Comparison of ENCODE assay signal across 24 cellular contexts in genomic region chr22:22428222-22429098, GRCh38.
A peak's percentile ranks its signal among the peaks of the same experiment; 100 is the strongest.
DNase-seq lines count a peak whose midpoint lies in the region; ATAC-seq, FAIRE-seq and TF ChIP-seq lines count a peak whose summit lies in the region.
"Had no signal": no experiment of that assay in that cellular context is flagged by ENCODE, and none has a peak within 500 bp of the region (broad histone marks: within the 10 kb centered on the region; RNA-seq: fewer than 3 reads in every experiment).

No MANE protein-coding gene starts in this region.

- intact Hi-C loops in heart right ventricle (cut with DNase I) = no loop called here

- H3K27me3 Mint-ChIP-seq in memory B cell = no peaks in the 10 kb centered on the region

- peak; percentile 54 for FAIRE-seq in GM12892 (lab: Jason Lieb, UNC)
- peak; percentile 81 for FAIRE-seq in urothelium cell line (lab: Jason Lieb, UNC)
- FAIRE-seq: A204.1, D721Med, GM19239 had no signal

- H3K4me1 Mint-ChIP-seq in memory B cell = peaks cover 59% of the 10 kb centered on the region
- H3K4me1 Mint-ChIP-seq: CD14-positive monocyte; CD8-positive, alpha-beta memory T cell had no signal

- H3K27ac Mint-ChIP-seq in memory B cell = peak overlapping the region; percentile 63
- H3K27ac Mint-ChIP-seq: CD4-positive, alpha-beta T cell; CD8-positive, alpha-beta memory T cell; GM23338; H9 had no signal

- H3K9me3 ChIP-seq in right atrium auricular region = no peaks in the 10 kb centered on the region
- H3K9me3 ChIP-seq in heart right ventricle = peaks cover 0 to 2% (median 0%) of the 10 kb centered on the region in 11 donors
- H3K9me3 ChIP-seq: BE2C; BLaER1 treated with 17β-estradiol and CSF1 and Interleukin-3, amounts not matched to agents 10 nM and 100 nM had no signal

- TF ChIP-seq CTCF in right atrium auricular region (IDR thresholded peaks at IDR 0.05) (no peak), heart right ventricle (IDR thresholded peaks at IDR 0.05) (no peak), GM10266 (IDR thresholded peaks at IDR 0.05; ENCODE audit: control insufficient read depth, insufficient read depth, low read depth, missing control alignments) (no peak)

- H3K27me3 ChIP-seq in right atrium auricular region = no peaks in the 10 kb centered on the region
- peaks cover 6 to 61% (median 20%) of the 10 kb centered on the region in 7 donors for H3K27me3 ChIP-seq in heart right ventricle
- H3K27me3 ChIP-seq: BLaER1 treated with 17β-estradiol and CSF1 and Interleukin-3, amounts not matched to agents 10 nM and 100 nM had no signal

- DNase-seq in right atrium auricular region (ENCODE audit: low spot score) (peak; percentile 54), heart right ventricle (no peak), GM12892 (ENCODE audit: insufficient read length) (no peak), memory B cell (ENCODE audit: low spot score in 2 of 2) (no peak), urothelium cell line (ENCODE audit: low spot score) (no peak), GM10266 (ENCODE audit: extremely low spot score) (no peak), amygdala (lab: John Stamatoyannopoulos, UW) (no peak)
- DNase-seq: BE2C; CD4-positive, alpha-beta T cell; CD8-positive, alpha-beta memory T cell; DMS 273 treated with DMSO at 0.1 percent for 48 hours; DMS79; EL; GDM1; H9 had no signal

- ATAC-seq in heart right ventricle = no peak
- no peak for ATAC-seq in memory B cell (ENCODE audit: low read depth)
- no peak for ATAC-seq in HG03460 (IDR thresholded peaks at IDR 0.05; ENCODE audit: unreplicated experiment)
- ATAC-seq: GM23338, HCT116 had no signal

- no peaks in the 10 kb centered on the region for H3K36me3 Mint-ChIP-seq in memory B cell
- H3K36me3 Mint-ChIP-seq: CD14-positive monocyte; CD8-positive, alpha-beta memory T cell had no signal

- H3K4me1 ChIP-seq in right atrium auricular region = no peaks in the 10 kb centered on the region
- H3K4me1 ChIP-seq in heart right ventricle = peaks cover 0 to 6% (median 0%) of the 10 kb centered on the region in 9 donors
- H3K4me1 ChIP-seq: BE2C had no signal

- TF ChIP-seq POLR2A in GM12892 (IDR thresholded peaks at IDR 0.05; ENCODE audit: low read depth, low read length) = no peak

- no peak overlapping the region for H3K4me3 Mint-ChIP-seq in memory B cell
- H3K4me3 Mint-ChIP-seq: CD14-positive monocyte; CD4-positive, alpha-beta T cell; CD8-positive, alpha-beta memory T cell; GM23338; H9 had no signal

- WGBS in heart right ventricle, 2 donors = 64 to 74% methylated on average over 8 of the region's 8 CpGs

- H3K4me3 ChIP-seq in right atrium auricular region = no peak overlapping the region
- H3K4me3 ChIP-seq in heart right ventricle = no peak overlapping the region
- H3K4me3 ChIP-seq: BLaER1 treated with 17β-estradiol and CSF1 and Interleukin-3, amounts not matched to agents 10 nM and 100 nM; GM23338 had no signal

- H3K27ac ChIP-seq in right atrium auricular region = no peak overlapping the region
- no peak overlapping the region for H3K27ac ChIP-seq in heart right ventricle
- H3K27ac ChIP-seq: 22Rv1; BLaER1 treated with 17β-estradiol and CSF1 and Interleukin-3, amounts not matched to agents 10 nM and 100 nM had no signal

- H3K36me3 ChIP-seq in right atrium auricular region (no peaks in the 10 kb centered on the region), heart right ventricle (no peaks in the 10 kb centered on the region)
- H3K36me3 ChIP-seq: BE2C; BLaER1 treated with 17β-estradiol and CSF1 and Interleukin-3, amounts not matched to agents 10 nM and 100 nM had no signal

- no peaks in the 10 kb centered on the region for H3K9me3 Mint-ChIP-seq in memory B cell
- H3K9me3 Mint-ChIP-seq: CD14-positive monocyte; CD4-positive, alpha-beta T cell; GM23338; H9 had no signal
